In the genomic region with DNA sequence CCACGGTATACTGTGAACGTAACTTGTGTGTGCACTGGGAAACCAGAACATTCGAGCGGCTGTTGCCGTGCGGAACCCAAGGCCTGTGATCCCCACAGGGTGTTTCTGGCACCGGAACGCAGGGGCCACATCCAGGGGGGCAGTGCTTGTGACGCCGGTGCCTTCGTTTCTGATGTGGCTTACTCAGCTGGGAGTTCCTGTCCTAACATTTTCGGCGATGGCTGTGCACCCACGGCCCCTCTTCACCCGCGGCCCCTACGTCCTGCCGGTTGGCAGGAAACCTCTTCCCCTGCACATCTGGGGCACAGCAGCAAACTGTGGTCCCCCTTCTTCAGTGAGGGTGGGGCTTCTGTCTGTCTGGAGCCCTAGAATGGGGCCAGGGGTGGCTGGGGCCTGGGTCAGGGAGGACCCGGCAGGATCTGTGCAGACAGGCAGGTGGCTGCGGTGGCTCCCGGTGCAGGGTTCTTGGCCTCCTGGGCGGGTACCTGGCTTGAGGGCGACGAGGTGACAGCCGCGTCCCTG, we compare ENCODE assay signal across 18 cellular contexts. TPM values are rescaled to one million over a fixed set of nuclear protein-coding genes. Genes with fewer than 3 reads are reported as not detected.
DNase-seq lines count a peak whose midpoint lies in the region; ATAC-seq and TF ChIP-seq lines count a peak whose summit lies in the region.
"Had no signal": no experiment of that assay in that cellular context is flagged by ENCODE, and none has a peak within 500 bp of the region (broad histone marks: within the 10 kb centered on the region; RNA-seq: fewer than 3 reads in every experiment).

No MANE protein-coding gene starts in this region.

- peaks cover 0 to 15% of the 10 kb centered on the region in 2 donors for H3K4me1 ChIP-seq in naive thymus-derived CD4-positive, alpha-beta T cell (ENCODE audit: control insufficient read depth in 2 of 2, insufficient read depth in 2 of 2, low read length in 2 of 2)
- H3K4me1 ChIP-seq in BE2C: no peaks in the 10 kb centered on the region
- H3K4me1 ChIP-seq: parathyroid adenoma, SJCRH30 had no signal

- CTCF ChIA-PET in naive thymus-derived CD4-positive, alpha-beta T cell (lab: Charles Lee): interaction anchor here (0.6 kb wide), 1 partner anchor 21 kb away, joined by 3 read pairs; no protein-coding TSS in a partner anchor

- no peak overlapping the region for H3K27ac Mint-ChIP-seq in activated CD4-positive, alpha-beta T cell treated with anti-CD3 and anti-CD28 coated beads, Interleukin-2, amount 10 ng/mL, durations not matched to agents 24 days and 14 days
- peak overlapping the region; percentile 2 for H3K27ac Mint-ChIP-seq in activated T-cell treated with anti-CD3 and anti-CD28 coated beads, Interleukin-2, amount 50 U/mL, for 72 hours
- H3K27ac Mint-ChIP-seq in naive thymus-derived CD4-positive, alpha-beta T cell: peak overlapping the region; percentile 58 to 92 (median 88)
- H3K27ac Mint-ChIP-seq: HFFc6 had no signal

- peak overlapping the region; percentile 56 for H3K27ac ChIP-seq in naive thymus-derived CD4-positive, alpha-beta T cell (ENCODE audit: low read depth, low read length)
- H3K27ac ChIP-seq: parathyroid adenoma, SJCRH30 had no signal

- peaks cover 0 to 41% (median 7%) of the 10 kb centered on the region in 3 experiments for H3K36me3 ChIP-seq in naive thymus-derived CD4-positive, alpha-beta T cell (ENCODE audit: control insufficient read depth in 2 of 3, insufficient read depth in 3 of 3, low read length in 3 of 3)
- peaks cover 29% of the 10 kb centered on the region for H3K36me3 ChIP-seq in BE2C
- H3K36me3 ChIP-seq: SJCRH30 had no signal

- DNase-seq in activated CD4-positive, alpha-beta T cell treated with anti-CD3 and anti-CD28 coated beads, Interleukin-2, amount 10 ng/mL, durations not matched to agents 24 days and 14 days: peak; percentile 64
- no peak for DNase-seq in activated CD4-positive, alpha-beta T cell treated with anti-CD3 and anti-CD28 coated beads for 4 hours
- DNase-seq in Jurkat, Clone E6-1 (ENCODE audit: low read depth, low spot score): peak; percentile 59
- peak; percentile 21 to 22 for DNase-seq in activated T-cell treated with anti-CD3 and anti-CD28 coated beads, Interleukin-2, amount 50 U/mL, for 72 hours
- peak in 6 of 9 donors; percentile 35 to 54 (median 51) for DNase-seq in naive thymus-derived CD4-positive, alpha-beta T cell
- DNase-seq in BE2C (no peak), DMS153 (lab: John Stamatoyannopoulos, UW) (no peak)
- DNase-seq: anterior cingulate cortex, COR-L47, foreskin melanocyte, HFFc6, IMR-90, MV-4-11, NCI-H2081, NCI-H526, SJCRH30 had no signal

- H3K36me3 Mint-ChIP-seq in activated CD4-positive, alpha-beta T cell treated with anti-CD3 and anti-CD28 coated beads, Interleukin-2, amount 10 ng/mL, durations not matched to agents 24 days and 14 days (ENCODE audit: low read depth): peaks cover 10% of the 10 kb centered on the region
- H3K36me3 Mint-ChIP-seq in activated T-cell treated with anti-CD3 and anti-CD28 coated beads, Interleukin-2, amount 50 U/mL, for 72 hours (ENCODE audit: insufficient read depth in 2 of 2): peaks cover 0 to 1% of the 10 kb centered on the region in 2 donors
- peaks cover 0 to 5% (median 0%) of the 10 kb centered on the region in 5 donors for H3K36me3 Mint-ChIP-seq in naive thymus-derived CD4-positive, alpha-beta T cell

- ATAC-seq in activated T-cell treated with anti-CD3 and anti-CD28 coated beads, Interleukin-2, amount 50 U/mL, for 72 hours (replicated peaks in 1 of 2): peak; percentile 44 to 52
- peak; percentile 67 for ATAC-seq in naive thymus-derived CD4-positive, alpha-beta T cell
- no peak for ATAC-seq in GM18498 (IDR thresholded peaks at IDR 0.05; ENCODE audit: unreplicated experiment)

- no peak for TF ChIP-seq CTCF in BE2C (IDR thresholded peaks at IDR 0.05; ENCODE audit: low read depth, low read length)

- no peaks in the 10 kb centered on the region for H3K27me3 Mint-ChIP-seq in activated CD4-positive, alpha-beta T cell treated with anti-CD3 and anti-CD28 coated beads, Interleukin-2, amount 10 ng/mL, durations not matched to agents 24 days and 14 days
- no peaks in the 10 kb centered on the region for H3K27me3 Mint-ChIP-seq in activated T-cell treated with anti-CD3 and anti-CD28 coated beads, Interleukin-2, amount 50 U/mL, for 72 hours (ENCODE audit: low read depth)
- H3K27me3 Mint-ChIP-seq in naive thymus-derived CD4-positive, alpha-beta T cell: no peaks in the 10 kb centered on the region

- no peak overlapping the region for H3K4me3 Mint-ChIP-seq in activated CD4-positive, alpha-beta T cell treated with anti-CD3 and anti-CD28 coated beads, Interleukin-2, amount 10 ng/mL, durations not matched to agents 24 days and 14 days
- peak overlapping the region in 1 of 2 donors; percentile 63 for H3K4me3 Mint-ChIP-seq in activated T-cell treated with anti-CD3 and anti-CD28 coated beads, Interleukin-2, amount 50 U/mL, for 72 hours
- H3K4me3 Mint-ChIP-seq in naive thymus-derived CD4-positive, alpha-beta T cell: peak overlapping the region; percentile 20 to 82 (median 76)
- H3K4me3 Mint-ChIP-seq: HFFc6 had no signal

- intact Hi-C loops in activated CD4-positive, alpha-beta T cell treated with anti-CD3 and anti-CD28 coated beads, Interleukin-2, amount 10 ng/mL, durations not matched to agents 24 days and 14 days (cut with micrococcal nuclease): no loop called here
- intact Hi-C loops in naive thymus-derived CD4-positive, alpha-beta T cell (cut with micrococcal nuclease): loop anchor here in 1 of 2 donors (2.0 kb wide), 1 partner anchor 24 kb away; no protein-coding TSS in a partner anchor

- POLR2A ChIA-PET in naive thymus-derived CD4-positive, alpha-beta T cell (lab: Charles Lee): interaction anchor here (0.6 kb wide), 1 partner anchor 590 kb away, joined by 3 read pairs; no protein-coding TSS in a partner anchor

- H3K9me3 Mint-ChIP-seq in activated CD4-positive, alpha-beta T cell treated with anti-CD3 and anti-CD28 coated beads, Interleukin-2, amount 10 ng/mL, durations not matched to agents 24 days and 14 days: no peaks in the 10 kb centered on the region
- H3K9me3 Mint-ChIP-seq in activated T-cell treated with anti-CD3 and anti-CD28 coated beads, Interleukin-2, amount 50 U/mL, for 72 hours: no peaks in the 10 kb centered on the region
- no peaks in the 10 kb centered on the region for H3K9me3 Mint-ChIP-seq in naive thymus-derived CD4-positive, alpha-beta T cell
- H3K9me3 Mint-ChIP-seq: HFFc6 had no signal

- peak overlapping the region; percentile 13 for H3K4me3 ChIP-seq in Jurkat, Clone E6-1 (ENCODE audit: low read length)
- H3K4me3 ChIP-seq in naive thymus-derived CD4-positive, alpha-beta T cell (ENCODE audit: low read length): peak overlapping the region; percentile 5
- no peak overlapping the region for H3K4me3 ChIP-seq in BE2C (ENCODE audit: low read depth, low read length)
- H3K4me3 ChIP-seq: SJCRH30 had no signal

- H3K4me1 Mint-ChIP-seq in activated CD4-positive, alpha-beta T cell treated with anti-CD3 and anti-CD28 coated beads, Interleukin-2, amount 10 ng/mL, durations not matched to agents 24 days and 14 days: peaks cover 10% of the 10 kb centered on the region
- peaks cover 16% of the 10 kb centered on the region for H3K4me1 Mint-ChIP-seq in activated T-cell treated with anti-CD3 and anti-CD28 coated beads, Interleukin-2, amount 50 U/mL, for 72 hours (ENCODE audit: low read depth)
- peaks cover 12 to 24% (median 16%) of the 10 kb centered on the region in 7 donors for H3K4me1 Mint-ChIP-seq in naive thymus-derived CD4-positive, alpha-beta T cell

- H3K9me3 ChIP-seq in naive thymus-derived CD4-positive, alpha-beta T cell (ENCODE audit: control insufficient read depth in 2 of 3, low read length in 3 of 3): no peaks in the 10 kb centered on the region
- H3K9me3 ChIP-seq in BE2C: no peaks in the 10 kb centered on the region
- H3K9me3 ChIP-seq: SJCRH30 had no signal

- H3K27me3 ChIP-seq in naive thymus-derived CD4-positive, alpha-beta T cell (ENCODE audit: control insufficient read depth in 2 of 2, insufficient read depth in 2 of 2, low read length in 2 of 2): no peaks in the 10 kb centered on the region
- no peaks in the 10 kb centered on the region for H3K27me3 ChIP-seq in BE2C
- H3K27me3 ChIP-seq: SJCRH30 had no signal

RNA-seq across cellular contexts. Expression of a gene that starts 26.2 kb away (rescaled TPM):
- 91.7 and 92.8 TPM in 2 replicates for total RNA-seq in activated CD4-positive, alpha-beta T cell treated with anti-CD3 and anti-CD28 coated beads, Interleukin-2, amount 10 ng/mL, durations not matched to agents 24 days and 14 days
- 91.7 TPM for polyA plus RNA-seq in Jurkat, Clone E6-1 (2012; ENCODE audit: insufficient read depth, insufficient read length)
- 10 to 100 TPM; 63.7 to 66.5 TPM for total RNA-seq in activated T-cell treated with anti-CD3 and anti-CD28 coated beads, Interleukin-2, amount 50 U/mL, for 72 hours
- 100 to 1,000 TPM; 109 to 145 (median 117) TPM for total RNA-seq in naive thymus-derived CD4-positive, alpha-beta T cell
- 10 to 100 TPM; 18.1 to 45.3 TPM for polyA plus RNA-seq in naive thymus-derived CD4-positive, alpha-beta T cell
- 219 TPM for polyA plus RNA-seq in BE2C (2012; ENCODE audit: insufficient read depth, insufficient read length, low read depth)

RNA-seq across cellular contexts. Expression of a gene that starts 48.4 kb away (rescaled TPM):
- 25.8 and 30.2 TPM in 2 replicates for total RNA-seq in activated CD4-positive, alpha-beta T cell treated with anti-CD3 and anti-CD28 coated beads, Interleukin-2, amount 10 ng/mL, durations not matched to agents 24 days and 14 days
- polyA plus RNA-seq in Jurkat, Clone E6-1 (2012; ENCODE audit: insufficient read depth, insufficient read length): 118 TPM
- total RNA-seq in activated T-cell treated with anti-CD3 and anti-CD28 coated beads, Interleukin-2, amount 50 U/mL, for 72 hours: 10 to 100 TPM; 48.7 to 56.2 TPM
- total RNA-seq in naive thymus-derived CD4-positive, alpha-beta T cell: 10 to 100 TPM; 53.0 to 70.8 (median 67.5) TPM
- polyA plus RNA-seq in naive thymus-derived CD4-positive, alpha-beta T cell: 1 to 10 TPM; 5.2 to 6.5 TPM
- 80.0 TPM for polyA plus RNA-seq in BE2C (2012; ENCODE audit: insufficient read depth, insufficient read length, low read depth)

Comparison
In these comparisons a context has a peak if more than half of its experiments do, and no peak if none do; other contexts are left out.
1. DNase-seq: peak in activated CD4-positive, alpha-beta T cell treated with anti-CD3 and anti-CD28 coated beads, Interleukin-2, amount 10 ng/mL, durations not matched to agents 24 days and 14 days (single experiment), Jurkat, Clone E6-1 (single experiment), activated T-cell treated with anti-CD3 and anti-CD28 coated beads, Interleukin-2, amount 50 U/mL, for 72 hours (2 of 2) and naive thymus-derived CD4-positive, alpha-beta T cell (6 of 9); none in activated CD4-positive, alpha-beta T cell treated with anti-CD3 and anti-CD28 coated beads for 4 hours (0 of 2), BE2C (single experiment) and DMS153 (single experiment).